Comparison of ENCODE assay signal across 6 cellular contexts in the genomic region with DNA sequence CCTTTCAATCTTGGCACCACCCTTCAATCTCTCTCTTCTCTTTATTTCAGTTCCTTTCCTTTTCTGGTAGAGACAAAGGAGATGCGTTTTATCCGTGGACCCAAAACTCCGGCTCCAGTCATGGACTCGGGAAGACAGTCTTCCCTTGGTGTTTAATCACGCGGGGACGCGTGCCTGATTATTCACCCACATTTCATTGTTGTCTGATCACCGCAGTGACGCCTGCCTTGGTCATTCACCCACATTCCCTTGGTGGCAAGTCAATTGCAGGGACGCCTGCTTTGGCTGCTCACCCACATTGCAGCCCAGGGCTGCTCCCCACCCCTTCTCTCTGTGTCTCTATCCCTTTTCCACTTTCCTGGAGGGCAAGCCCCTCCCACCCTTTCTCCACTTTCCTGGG. TPM values are rescaled to one million over a fixed set of nuclear protein-coding genes. Genes with fewer than 3 reads are reported as not detected.
"Had no signal": no experiment of that assay in that cellular context is flagged by ENCODE, and none has a peak within 500 bp of the region (broad histone marks: within the 10 kb centered on the region; RNA-seq: fewer than 3 reads in every experiment).

No MANE protein-coding gene starts in this region.

RNA-seq across cellular contexts. Expression of gene CCL26, which starts 7.5 kb away (rescaled TPM):
- total RNA-seq: body of pancreas, endothelial cell of umbilical vein, lower lobe of right lung, mesothelial cell of epicardium had no signal
- polyA plus RNA-seq: endothelial cell of umbilical vein had no signal

RNA-seq across cellular contexts. Expression of gene CCL24, which starts 34.1 kb away (rescaled TPM):
- total RNA-seq: body of pancreas, endothelial cell of umbilical vein, mesothelial cell of epicardium, sigmoid colon, ureter had no signal
- polyA plus RNA-seq: endothelial cell of umbilical vein had no signal
